ENCODE assay signal across 21 cellular contexts in the genomic region with DNA sequence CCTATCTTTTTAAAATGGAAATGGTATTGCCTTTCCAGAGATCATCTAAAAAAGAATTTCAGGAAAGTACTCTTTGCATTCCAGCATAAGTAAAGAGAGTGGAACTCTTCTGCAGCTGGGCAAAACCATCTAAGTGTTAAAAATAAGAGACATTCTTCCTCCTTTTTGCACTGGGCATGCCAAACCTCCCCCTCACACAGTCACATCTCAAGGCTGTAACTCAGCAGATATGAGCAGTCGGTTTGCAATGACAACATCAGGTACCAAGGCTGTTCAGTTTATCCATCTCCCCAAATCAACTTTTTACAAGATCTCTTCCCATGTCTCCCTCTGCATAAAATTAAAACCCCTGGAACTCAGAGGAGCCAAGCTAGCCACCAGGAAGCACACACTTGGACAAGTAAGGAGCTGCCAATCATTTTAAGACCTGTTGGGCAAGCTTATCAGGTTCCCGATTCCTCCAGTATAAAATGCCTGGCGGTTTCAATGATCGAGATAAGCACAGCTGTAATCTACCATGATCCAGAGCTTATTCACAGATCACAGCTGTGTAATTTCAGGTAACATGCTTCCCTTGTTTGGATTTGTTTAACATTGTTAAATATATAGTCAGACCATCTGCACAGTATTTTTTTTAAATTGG. TPM values are rescaled to one million over a fixed set of nuclear protein-coding genes. Genes with fewer than 3 reads are reported as not detected.
A peak's percentile ranks its signal among the peaks of the same experiment; 100 is the strongest.
DNase-seq lines count a peak whose midpoint lies in the region; ATAC-seq and TF ChIP-seq lines count a peak whose summit lies in the region.
"Had no signal": no experiment of that assay in that cellular context is flagged by ENCODE, and none has a peak within 500 bp of the region (broad histone marks: within the 10 kb centered on the region; RNA-seq: fewer than 3 reads in every experiment).

No MANE protein-coding gene starts in this region.

- RAD21 ChIA-PET in HCT116 (lab: Charles Lee; ENCODE audit: low non-redundant PET in 1 of 2, low total read pairs in 2 of 2, uncharacterized antibody in 2 of 2, unreplicated experiment in 2 of 2), result no interaction called here

- H3K36me3 Mint-ChIP-seq in osteocyte (ENCODE audit: unreplicated experiment), result no peaks in the 10 kb centered on the region
- H3K36me3 Mint-ChIP-seq: activated naive CD8-positive, alpha-beta T cell; stimulated activated memory B cell treated with anti-CD40 and anti-IgM and Interleukin-4, amounts not matched to agents 10 μg/mL and 1 μg/mL and 100 μg/mL, for 72 hours had no signal

- peaks cover 4% of the 10 kb centered on the region for H3K27me3 Mint-ChIP-seq in osteocyte (ENCODE audit: unreplicated experiment)
- H3K27me3 Mint-ChIP-seq: stimulated activated memory B cell treated with anti-CD40 and anti-IgM and Interleukin-4, amounts not matched to agents 10 μg/mL and 1 μg/mL and 100 μg/mL, for 72 hours had no signal

- no peak overlapping the region for H3K9ac ChIP-seq in BLaER1 treated with 17β-estradiol and CSF1 and Interleukin-3, amounts not matched to agents 10 nM and 100 nM
- H3K9ac ChIP-seq in HCT116 (ENCODE audit: low read length), result no peak overlapping the region

- DNase-seq in HCT116 (ENCODE audit: low read depth, low spot score), result no peak
- peak; percentile 96 for DNase-seq in NCI-H748 (lab: John Stamatoyannopoulos, UW; ENCODE audit: unreplicated experiment)
- DNase-seq in lower lobe of right lung, result no peak
- no peak for DNase-seq in activated gamma-delta T cell (lab: John Stamatoyannopoulos, UW)
- no peak for DNase-seq in osteocyte (ENCODE audit: extremely low spot score, unreplicated experiment)
- no peak for DNase-seq in activated gamma-delta T cell treated with Interleukin-2 at 50 U/mL for 16 hours
- DNase-seq in RKO (ENCODE audit: low spot score), result no peak
- DNase-seq: activated CD4-positive, alpha-beta T cell treated with anti-CD3 and anti-CD28 coated beads, Interleukin-2, amount 50 U/mL, for 4 hours; activated T-cell treated with anti-CD3 and anti-CD28 coated beads, Interleukin-2, amount 50 U/mL, for 1 hour; foreskin fibroblast; NCI-H2081 treated with DMSO at 0.1 percent for 48 hours; stimulated activated CD4-positive, alpha-beta T cell treated with anti-CD3 and anti-CD28 coated beads, Interleukin-15, amount 100 ng/mL, for 24 hours; T-helper 1 cell had no signal

- no peak overlapping the region for H3K27ac ChIP-seq in BLaER1 treated with 17β-estradiol and CSF1 and Interleukin-3, amounts not matched to agents 10 nM and 100 nM
- H3K27ac ChIP-seq in HCT116 (ENCODE audit: low read depth, low read length) (no peak overlapping the region), lower lobe of right lung (no peak overlapping the region)
- H3K27ac ChIP-seq: coronary artery, neutrophil, right atrium auricular region had no signal

- no peak for TF ChIP-seq CTCF in HCT116 (IDR thresholded peaks at IDR 0.05 in 2 of 3, conservative IDR thresholded peaks at IDR 0.05 in 1 of 3; ENCODE audit: borderline replicate concordance in 1 of 3, insufficient read depth in 1 of 3, low read depth in 2 of 3, low read length in 2 of 3)
- no peak for TF ChIP-seq CTCF in lower lobe of right lung (IDR thresholded peaks at IDR 0.05)
- no peak for TF ChIP-seq CTCF in osteocyte (IDR thresholded peaks at IDR 0.05)

- no peaks in the 10 kb centered on the region for H3K79me2 ChIP-seq in HCT116 (ENCODE audit: insufficient read depth, low read length)

- no peaks in the 10 kb centered on the region for H3K36me3 ChIP-seq in BLaER1 treated with 17β-estradiol and CSF1 and Interleukin-3, amounts not matched to agents 10 nM and 100 nM
- H3K36me3 ChIP-seq in HCT116 (ENCODE audit: control insufficient read depth in 1 of 2, insufficient read depth in 2 of 2, low read length in 2 of 2), result no peaks in the 10 kb centered on the region
- no peaks in the 10 kb centered on the region for H3K36me3 ChIP-seq in lower lobe of right lung
- H3K36me3 ChIP-seq: neutrophil, right atrium auricular region had no signal

- H3K9me2 ChIP-seq in HCT116 (ENCODE audit: insufficient read depth), result no peaks in the 10 kb centered on the region

- no TSS peak for BruUV-seq in HCT116 (replicated peaks; lab: Mats Ljungman, UMichigan)

- ATAC-seq in HCT116 (peak; percentile 54; the same call in 1 of the 2 replicates), lower lobe of right lung (peak; percentile 75 to 84)
- ATAC-seq: left lobe of liver; stimulated activated memory B cell treated with anti-CD40 and anti-IgM and Interleukin-4, amounts not matched to agents 10 μg/mL and 1 μg/mL and 100 μg/mL, for 72 hours had no signal

- H3K27me3 ChIP-seq in BLaER1 treated with 17β-estradiol and CSF1 and Interleukin-3, amounts not matched to agents 10 nM and 100 nM, result no peaks in the 10 kb centered on the region
- H3K27me3 ChIP-seq in HCT116 (ENCODE audit: insufficient read depth, low read length) (peaks cover 8% of the 10 kb centered on the region; the same call in 1 of the 2 replicates), lower lobe of right lung (ENCODE audit: low read depth) (no peaks in the 10 kb centered on the region)
- H3K27me3 ChIP-seq: neutrophil, right atrium auricular region had no signal

- no peaks in the 10 kb centered on the region for H3K9me3 ChIP-seq in BLaER1 treated with 17β-estradiol and CSF1 and Interleukin-3, amounts not matched to agents 10 nM and 100 nM (replicated peaks in 1 of 11)
- H3K9me3 ChIP-seq in HCT116 (ENCODE audit: control insufficient read depth in 1 of 2, insufficient read depth in 1 of 2, low read depth in 1 of 2, low read length in 2 of 2) (no peaks in the 10 kb centered on the region), lower lobe of right lung (no peaks in the 10 kb centered on the region)
- H3K9me3 ChIP-seq: neutrophil, right atrium auricular region had no signal

- no peaks in the 10 kb centered on the region for H3K9me3 Mint-ChIP-seq in osteocyte (ENCODE audit: unreplicated experiment)
- H3K9me3 Mint-ChIP-seq: stimulated activated memory B cell treated with anti-CD40 and anti-IgM and Interleukin-4, amounts not matched to agents 10 μg/mL and 1 μg/mL and 100 μg/mL, for 72 hours had no signal

- H3K4me2 ChIP-seq in BLaER1 treated with 17β-estradiol and CSF1 and Interleukin-3, amounts not matched to agents 10 nM and 100 nM, result peak overlapping the region in 8 of 11 experiments; percentile 20 to 93 (median 70); a peak in 14 of 22 replicates
- peak overlapping the region; percentile 2; the same call in 1 of the 2 replicates for H3K4me2 ChIP-seq in HCT116 (ENCODE audit: low read length)

- no peaks in the 10 kb centered on the region for H4K20me1 ChIP-seq in BLaER1 treated with 17β-estradiol and CSF1 and Interleukin-3, amounts not matched to agents 10 nM and 100 nM
- no peaks in the 10 kb centered on the region for H4K20me1 ChIP-seq in HCT116 (ENCODE audit: insufficient read depth)

- TF ChIP-seq POLR2A in HCT116 (IDR thresholded peaks at IDR 0.05; ENCODE audit: borderline replicate concordance, extremely low read depth, insufficient read depth, insufficient read length), result no peak

- no peak for TF ChIP-seq RAD21 in HCT116 (IDR thresholded peaks at IDR 0.05; ENCODE audit: low read depth)

- POLR2A ChIA-PET in HCT116 (lab: Charles Lee), result no interaction called here

- no peak overlapping the region for H3K4me3 Mint-ChIP-seq in osteocyte (ENCODE audit: unreplicated experiment)
- H3K4me3 Mint-ChIP-seq: activated naive CD8-positive, alpha-beta T cell; stimulated activated memory B cell treated with anti-CD40 and anti-IgM and Interleukin-4, amounts not matched to agents 10 μg/mL and 1 μg/mL and 100 μg/mL, for 72 hours had no signal

- no peak overlapping the region for H3K27ac Mint-ChIP-seq in osteocyte (ENCODE audit: unreplicated experiment)
- H3K27ac Mint-ChIP-seq: activated naive CD8-positive, alpha-beta T cell; stimulated activated memory B cell treated with anti-CD40 and anti-IgM and Interleukin-4, amounts not matched to agents 10 μg/mL and 1 μg/mL and 100 μg/mL, for 72 hours had no signal

- intact Hi-C loops in HCT116 (cut with micrococcal nuclease) (no loop called here), lower lobe of right lung (cut with DNase I) (no loop called here)

- CTCF ChIA-PET in HCT116 (lab: Charles Lee), result interaction anchor here (1.0 to 1.5 kb wide), 2 partner anchors 12 to 48 kb away, joined by 3 to 4 read pairs; no protein-coding TSS in a partner anchor

- no peaks in the 10 kb centered on the region for H3K4me1 Mint-ChIP-seq in osteocyte (ENCODE audit: unreplicated experiment)
- H3K4me1 Mint-ChIP-seq: stimulated activated memory B cell treated with anti-CD40 and anti-IgM and Interleukin-4, amounts not matched to agents 10 μg/mL and 1 μg/mL and 100 μg/mL, for 72 hours had no signal

- no peak overlapping the region for H3K4me3 ChIP-seq in BLaER1 treated with 17β-estradiol and CSF1 and Interleukin-3, amounts not matched to agents 10 nM and 100 nM
- no peak overlapping the region for H3K4me3 ChIP-seq in HCT116 (replicated peaks in 1 of 2; ENCODE audit: low read depth in 1 of 2, low read length in 2 of 2)
- H3K4me3 ChIP-seq in lower lobe of right lung, result no peak overlapping the region
- H3K4me3 ChIP-seq: coronary artery, right atrium auricular region had no signal

- H2AFZ ChIP-seq in HCT116 (ENCODE audit: low read depth, low read length, poor library complexity, severe bottlenecking), result no peak overlapping the region

- peaks cover 3 to 63% (median 56%) of the 10 kb centered on the region in 10 experiments; a peak in 18 of 20 replicates for H3K4me1 ChIP-seq in BLaER1 treated with 17β-estradiol and CSF1 and Interleukin-3, amounts not matched to agents 10 nM and 100 nM
- H3K4me1 ChIP-seq in HCT116 (ENCODE audit: control insufficient read depth in 1 of 2, insufficient read depth in 2 of 2, low read length in 2 of 2) (peaks cover 7 to 9% of the 10 kb centered on the region in 2 experiments; a peak in 3 of 4 replicates), lower lobe of right lung (no peaks in the 10 kb centered on the region)
- H3K4me1 ChIP-seq: right atrium auricular region had no signal

TF ChIP-seq in HCT116, 20 proteins besides CTCF, POLR2A, EP300 and RAD21:
- TF ChIP-seq POLR2AphosphoS5 (IDR thresholded peaks at IDR 0.05; ENCODE audit: low read depth, low read length), result no peak
- TF ChIP-seq SP1 (IDR thresholded peaks at IDR 0.05; ENCODE audit: low read depth), result peak; percentile 45; the same call in 1 of the 2 replicates
TF ChIP-seq in HCT116: peak in this region for 1.

RNA-seq across cellular contexts. Expression of a gene that starts 23.2 kb away (rescaled TPM):
- total RNA-seq in HCT116 (2021; ENCODE audit: unreplicated experiment) (0.10 TPM), lower lobe of right lung (27.8 TPM), osteocyte (42.5 and 46.8 TPM in 2 replicates)
- 0.09 and 0.13 TPM in 2 replicates for polyA plus RNA-seq in HCT116 (2012)
- total RNA-seq: MCF 10A had no signal

Comparison
In these comparisons a context has a peak if more than half of its experiments do, and no peak if none do; other contexts are left out.
1. RNA of a gene that starts 23.2 kb away (total RNA-seq): 42.5 to 46.8 TPM in osteocyte and 27.8 TPM in lower lobe of right lung (single experiment); 0.10 TPM in HCT116 (single experiment); every median in the first group is over 10 times any median in the second.